In genomic region chr10:63603709-63604445, GRCh38 we compare ENCODE assay signal across 10 cellular contexts.
DNase-seq lines count a peak whose midpoint lies in the region; ATAC-seq and TF ChIP-seq lines count a peak whose summit lies in the region.
"Had no signal": no experiment of that assay in that cellular context is flagged by ENCODE, and none has a peak within 500 bp of the region (broad histone marks: within the 10 kb centered on the region; RNA-seq: fewer than 3 reads in every experiment).

No MANE protein-coding gene starts in this region.

- intact Hi-C loops in testis (cut with DNase I; ENCODE audit: low total_unique reads) = no loop called here

- no peak for TF ChIP-seq EP300 in SK-N-SH (IDR thresholded peaks at IDR 0.05; ENCODE audit: borderline replicate concordance in 1 of 2, low read depth in 1 of 2, low read length in 1 of 2)

- 95% methylated on average over 7 of the region's 7 CpGs for WGBS in SK-N-SH (ENCODE audit: low lambda C conversion rate)
- WGBS in testis, 2 donors = 61 to 66% methylated on average over 7 of the region's 7 CpGs

- no peak for TF ChIP-seq POLR2A in testis (IDR thresholded peaks at IDR 0.05)

- no peaks in the 10 kb centered on the region for H4K20me1 ChIP-seq in SK-N-SH (ENCODE audit: insufficient read depth)

- H2AFZ ChIP-seq in SK-N-SH (ENCODE audit: low read depth) = no peak overlapping the region

- H3K4me2 ChIP-seq in SK-N-SH = no peak overlapping the region

- no peak overlapping the region for H3K9ac ChIP-seq in SK-N-SH

- ATAC-seq in GM21367 (IDR thresholded peaks at IDR 0.05; ENCODE audit: unreplicated experiment) (peak; percentile 72), HG03159 (IDR thresholded peaks at IDR 0.05; ENCODE audit: unreplicated experiment) (peak; percentile 81)

- no peaks in the 10 kb centered on the region for H3K9me2 ChIP-seq in SK-N-SH

- CTCF ChIA-PET in GM10248 (lab: Yijun Ruan, JAX) (interaction anchor here (0.9 to 1.5 kb wide), 2 partner anchors 22 to 116 kb away, joined by 3 read pairs; no protein-coding TSS in a partner anchor), SK-N-SH (lab: Yijun Ruan, JAX) (no interaction called here)

- H3K4me3 ChIP-seq in SK-N-SH (ENCODE audit: low read depth in 2 of 2, low read length in 1 of 2) = no peak overlapping the region
- no peak overlapping the region for H3K4me3 ChIP-seq in testis

- no peaks in the 10 kb centered on the region; the same call in 1 of the 2 replicates for H3K79me2 ChIP-seq in SK-N-SH (ENCODE audit: insufficient read depth)

- DNase-seq in GM10248 (ENCODE audit: extremely low spot score) = peak; percentile 55
- DNase-seq in fibroblast of gingiva (ENCODE audit: low read depth) = peak; percentile 45
- no peak for DNase-seq in SK-N-SH
- DNase-seq in testis = no peak
- no peak for DNase-seq in activated gamma-delta T cell treated with Interleukin-2 at 50 U/mL for 16 hours
- no peak for DNase-seq in NCI-H1417 treated with DMSO at 0.1 percent for 48 hours (lab: John Stamatoyannopoulos, UW)
- DNase-seq: cerebellar nuclear complex, hippocampal formation had no signal

- H3K9me3 ChIP-seq in SK-N-SH (no peaks in the 10 kb centered on the region), testis (no peaks in the 10 kb centered on the region)

- TF ChIP-seq CTCF in GM10248 (IDR thresholded peaks at IDR 0.05; ENCODE audit: control extremely low read depth, extremely low read depth, low read depth, missing control alignments) (no peak), SK-N-SH (IDR thresholded peaks at IDR 0.05) (no peak), testis (IDR thresholded peaks at IDR 0.05) (no peak)

- TF ChIP-seq RAD21 in SK-N-SH (IDR thresholded peaks at IDR 0.05; ENCODE audit: low read length) = no peak

- H3K36me3 ChIP-seq in SK-N-SH (replicated peaks in 1 of 2; ENCODE audit: control insufficient read depth in 1 of 2, insufficient read depth in 2 of 2, low read length in 1 of 2) (peaks cover 18 to 33% of the 10 kb centered on the region in 2 experiments), testis (ENCODE audit: low read depth, missing control alignments) (no peaks in the 10 kb centered on the region)

- peaks cover 4% of the 10 kb centered on the region for H3F3A ChIP-seq in SK-N-SH (replicated peaks; ENCODE audit: insufficient read depth)

- H3K4me1 ChIP-seq in SK-N-SH (ENCODE audit: control insufficient read depth in 1 of 2, insufficient read depth in 2 of 2, low read depth in 1 of 2, low read length in 1 of 2) (peaks cover 6 to 13% of the 10 kb centered on the region in 2 experiments; a peak in 3 of 4 replicates), testis (peaks cover 13% of the 10 kb centered on the region)

- H3K27me3 ChIP-seq in SK-N-SH (ENCODE audit: insufficient read depth) (no peaks in the 10 kb centered on the region), testis (no peaks in the 10 kb centered on the region)

- POLR2A ChIA-PET in GM10248 (lab: Yijun Ruan, JAX) = no interaction called here
- POLR2A ChIA-PET in SK-N-SH (lab: Yijun Ruan, JAX) = no interaction called here

- peak overlapping the region in 1 of 2 experiments; percentile 39; a peak in 2 of 4 replicates for H3K27ac ChIP-seq in SK-N-SH (ENCODE audit: low read depth in 2 of 2, low read length in 1 of 2)
- no peak overlapping the region for H3K27ac ChIP-seq in testis

TF ChIP-seq in SK-N-SH, 30 proteins besides CTCF, POLR2A, EP300 and RAD21:
- TF ChIP-seq POLR2AphosphoS5 (IDR thresholded peaks at IDR 0.05; ENCODE audit: low read depth, low read length) (no peak), TAF1 (IDR thresholded peaks at IDR 0.05; ENCODE audit: borderline replicate concordance, low read depth, low read length) (no peak), YY1 (IDR thresholded peaks at IDR 0.05; ENCODE audit: low read depth) (no peak), CHD2 (IDR thresholded peaks at IDR 0.05; ENCODE audit: low read length, partially characterized antibody) (no peak), TCF12 (IDR thresholded peaks at IDR 0.05) (no peak), FOXM1 (IDR thresholded peaks at IDR 0.05; ENCODE audit: low read depth) (no peak), TEAD4 (IDR thresholded peaks at IDR 0.05; ENCODE audit: borderline replicate concordance, insufficient read depth) (no peak), IRF3 (IDR thresholded peaks at IDR 0.05; ENCODE audit: low read depth, low read length) (no peak), ZBTB33 (IDR thresholded peaks at IDR 0.05; ENCODE audit: borderline replicate concordance, low read depth) (no peak), SIN3A (IDR thresholded peaks at IDR 0.05; ENCODE audit: borderline replicate concordance, low read depth, low read length) (no peak), MEF2A (IDR thresholded peaks at IDR 0.05; ENCODE audit: borderline replicate concordance, low read depth) (no peak), NRF1 (IDR thresholded peaks at IDR 0.05; ENCODE audit: low read depth, low read length) (no peak), NFIC (IDR thresholded peaks at IDR 0.05; ENCODE audit: borderline replicate concordance) (no peak)
- TF ChIP-seq, protein P1, sequence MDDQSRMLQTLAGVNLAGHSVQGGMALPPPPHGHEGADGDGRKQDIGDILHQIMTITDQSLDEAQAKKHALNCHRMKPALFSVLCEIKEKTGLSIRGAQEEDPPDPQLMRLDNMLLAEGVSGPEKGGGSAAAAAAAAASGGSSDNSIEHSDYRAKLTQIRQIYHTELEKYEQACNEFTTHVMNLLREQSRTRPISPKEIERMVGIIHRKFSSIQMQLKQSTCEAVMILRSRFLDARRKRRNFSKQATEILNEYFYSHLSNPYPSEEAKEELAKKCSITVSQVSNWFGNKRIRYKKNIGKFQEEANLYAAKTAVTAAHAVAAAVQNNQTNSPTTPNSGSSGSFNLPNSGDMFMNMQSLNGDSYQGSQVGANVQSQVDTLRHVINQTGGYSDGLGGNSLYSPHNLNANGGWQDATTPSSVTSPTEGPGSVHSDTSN (IDR thresholded peaks at IDR 0.05) = no peak
- TF ChIP-seq, protein P2, sequence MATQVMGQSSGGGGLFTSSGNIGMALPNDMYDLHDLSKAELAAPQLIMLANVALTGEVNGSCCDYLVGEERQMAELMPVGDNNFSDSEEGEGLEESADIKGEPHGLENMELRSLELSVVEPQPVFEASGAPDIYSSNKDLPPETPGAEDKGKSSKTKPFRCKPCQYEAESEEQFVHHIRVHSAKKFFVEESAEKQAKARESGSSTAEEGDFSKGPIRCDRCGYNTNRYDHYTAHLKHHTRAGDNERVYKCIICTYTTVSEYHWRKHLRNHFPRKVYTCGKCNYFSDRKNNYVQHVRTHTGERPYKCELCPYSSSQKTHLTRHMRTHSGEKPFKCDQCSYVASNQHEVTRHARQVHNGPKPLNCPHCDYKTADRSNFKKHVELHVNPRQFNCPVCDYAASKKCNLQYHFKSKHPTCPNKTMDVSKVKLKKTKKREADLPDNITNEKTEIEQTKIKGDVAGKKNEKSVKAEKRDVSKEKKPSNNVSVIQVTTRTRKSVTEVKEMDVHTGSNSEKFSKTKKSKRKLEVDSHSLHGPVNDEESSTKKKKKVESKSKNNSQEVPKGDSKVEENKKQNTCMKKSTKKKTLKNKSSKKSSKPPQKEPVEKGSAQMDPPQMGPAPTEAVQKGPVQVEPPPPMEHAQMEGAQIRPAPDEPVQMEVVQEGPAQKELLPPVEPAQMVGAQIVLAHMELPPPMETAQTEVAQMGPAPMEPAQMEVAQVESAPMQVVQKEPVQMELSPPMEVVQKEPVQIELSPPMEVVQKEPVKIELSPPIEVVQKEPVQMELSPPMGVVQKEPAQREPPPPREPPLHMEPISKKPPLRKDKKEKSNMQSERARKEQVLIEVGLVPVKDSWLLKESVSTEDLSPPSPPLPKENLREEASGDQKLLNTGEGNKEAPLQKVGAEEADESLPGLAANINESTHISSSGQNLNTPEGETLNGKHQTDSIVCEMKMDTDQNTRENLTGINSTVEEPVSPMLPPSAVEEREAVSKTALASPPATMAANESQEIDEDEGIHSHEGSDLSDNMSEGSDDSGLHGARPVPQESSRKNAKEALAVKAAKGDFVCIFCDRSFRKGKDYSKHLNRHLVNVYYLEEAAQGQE (IDR thresholded peaks at IDR 0.05; ENCODE audit: low read depth, low read length) = no peak

Comparison
In these comparisons a context has a peak if more than half of its experiments do, and no peak if none do; other contexts are left out.
1. DNase-seq: peak in GM10248 (single experiment) and fibroblast of gingiva (single experiment); none in SK-N-SH (single experiment), testis (single experiment), activated gamma-delta T cell treated with Interleukin-2 at 50 U/mL for 16 hours (single experiment) and NCI-H1417 treated with DMSO at 0.1 percent for 48 hours (single experiment).